ENCODE assay signal across 35 cellular contexts in the genomic region with DNA sequence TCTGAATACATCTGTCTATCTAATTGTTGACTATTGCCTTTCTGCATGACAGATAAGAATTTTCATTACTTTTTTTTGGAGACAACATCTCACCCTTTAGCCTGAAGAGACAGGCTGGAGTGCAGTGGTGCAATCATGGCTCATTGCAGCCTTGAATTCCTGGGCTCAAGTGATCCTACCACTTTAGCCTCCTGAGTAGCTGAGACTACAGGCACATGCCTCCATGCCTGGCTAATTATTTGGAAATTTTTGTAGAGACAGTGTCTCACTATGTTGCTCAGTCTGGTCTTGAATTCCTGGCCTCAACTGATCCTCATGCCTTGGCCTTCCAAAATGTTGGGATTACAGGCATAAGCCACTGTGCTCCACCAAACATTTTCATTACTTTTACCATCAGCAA.
"Had no signal": no experiment of that assay in that cellular context is flagged by ENCODE, and none has a peak within 500 bp of the region (broad histone marks: within the 10 kb centered on the region; RNA-seq: fewer than 3 reads in every experiment).

No MANE protein-coding gene starts in this region.

- H3K4me3 ChIP-seq: MG63 had no signal

- DNase-seq: Karpas-422, Kasumi-1, KG1, MG63, MM.1S, MV-4-11, NCI-H1048, NCI-H1092, NCI-H1092 treated with DMSO at 0.1 percent for 48 hours, NCI-H1105, NCI-H1105 treated with DMSO at 0.1 percent for 48 hours, NCI-H1417, NCI-H1417 treated with DMSO at 0.1 percent for 48 hours, NCI-H1436, NCI-H1436 treated with DMSO at 0.1 percent for 48 hours, NCI-H146, NCI-H1694, NCI-H1694 treated with DMSO at 0.1 percent for 48 hours, NCI-H187, NCI-H187 treated with DMSO at 0.1 percent for 48 hours, NCI-H1930, NCI-H2029, NCI-H2029 treated with DMSO at 0.1 percent for 48 hours, NCI-H2081, NCI-H2081 treated with DMSO at 0.1 percent for 48 hours, NCI-H2107, NCI-H2171, NCI-H2171 treated with DMSO at 0.1 percent for 48 hours, NCI-H2227 treated with DMSO at 0.1 percent for 48 hours, NCI-H226, NCI-H345, NCI-H446, NCI-H446 treated with DMSO at 0.1 percent for 48 hours, NCI-H510A had no signal

- H3K9ac ChIP-seq: KMS-11 had no signal

- H3K36me3 ChIP-seq: MG63 had no signal

- H3K9me3 ChIP-seq: MG63 had no signal

- H3K27me3 ChIP-seq: MG63 had no signal

- H3K27ac ChIP-seq: KMS-11 had no signal

- H3K4me2 ChIP-seq: KMS-11 had no signal
